Comparison of ENCODE assay signal across 6 cellular contexts in the genomic region with DNA sequence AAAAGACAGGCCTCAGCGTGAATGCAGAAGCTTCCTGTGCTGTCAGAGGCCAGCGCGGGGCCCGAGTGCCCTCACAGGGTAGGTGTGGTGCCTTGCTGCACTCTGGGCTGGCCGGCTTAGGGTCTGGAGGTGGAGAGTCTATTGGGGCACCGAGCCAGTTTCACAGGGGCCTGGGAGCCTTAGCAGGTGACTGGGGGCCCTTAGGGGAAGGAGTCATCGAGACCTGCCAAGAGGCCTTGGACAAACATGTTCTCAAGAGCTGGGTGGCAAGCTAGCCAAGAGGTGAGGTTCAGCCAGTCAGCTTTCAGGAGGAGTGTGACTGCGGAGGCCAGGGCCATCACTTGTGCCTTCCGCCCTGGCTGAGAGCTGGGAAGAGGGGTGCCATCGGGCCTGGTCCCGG. TPM values are rescaled to one million over a fixed set of nuclear protein-coding genes. Genes with fewer than 3 reads are reported as not detected.
"Had no signal": no experiment of that assay in that cellular context is flagged by ENCODE, and none has a peak within 500 bp of the region (broad histone marks: within the 10 kb centered on the region; RNA-seq: fewer than 3 reads in every experiment).

No MANE protein-coding gene starts in this region.

RNA-seq across cellular contexts. Expression of a gene that starts 3.6 kb away (rescaled TPM):
- total RNA-seq: H7 had no signal

RNA-seq across cellular contexts. Expression of a gene that starts 26.1 kb away (rescaled TPM):
- total RNA-seq: GM23248, H4, HFFc6, HT1080 had no signal
- polyA plus RNA-seq: GM23248, IMR-90 had no signal
